ENCODE assay signal across 1 cellular context in genomic region chr1:231792634-231793033, GRCh38.
TF ChIP-seq lines count a peak whose summit lies in the region.

No MANE protein-coding gene starts in this region.

TF ChIP-seq in SK-N-SH treated with all-trans-retinoic acid at 6 μM for 48 hours, 23 proteins besides CTCF, POLR2A, EP300 and RAD21 (continued from another document):
- TF ChIP-seq POU6F1 (CRISPR knock-in tag; IDR thresholded peaks at IDR 0.05; ENCODE audit: borderline replicate concordance, low read depth) = no peak
- TF ChIP-seq, protein P1, sequence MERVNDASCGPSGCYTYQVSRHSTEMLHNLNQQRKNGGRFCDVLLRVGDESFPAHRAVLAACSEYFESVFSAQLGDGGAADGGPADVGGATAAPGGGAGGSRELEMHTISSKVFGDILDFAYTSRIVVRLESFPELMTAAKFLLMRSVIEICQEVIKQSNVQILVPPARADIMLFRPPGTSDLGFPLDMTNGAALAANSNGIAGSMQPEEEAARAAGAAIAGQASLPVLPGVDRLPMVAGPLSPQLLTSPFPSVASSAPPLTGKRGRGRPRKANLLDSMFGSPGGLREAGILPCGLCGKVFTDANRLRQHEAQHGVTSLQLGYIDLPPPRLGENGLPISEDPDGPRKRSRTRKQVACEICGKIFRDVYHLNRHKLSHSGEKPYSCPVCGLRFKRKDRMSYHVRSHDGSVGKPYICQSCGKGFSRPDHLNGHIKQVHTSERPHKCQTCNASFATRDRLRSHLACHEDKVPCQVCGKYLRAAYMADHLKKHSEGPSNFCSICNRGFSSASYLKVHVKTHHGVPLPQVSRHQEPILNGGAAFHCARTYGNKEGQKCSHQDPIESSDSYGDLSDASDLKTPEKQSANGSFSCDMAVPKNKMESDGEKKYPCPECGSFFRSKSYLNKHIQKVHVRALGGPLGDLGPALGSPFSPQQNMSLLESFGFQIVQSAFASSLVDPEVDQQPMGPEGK (CRISPR knock-in tag; IDR thresholded peaks at IDR 0.05; ENCODE audit: borderline replicate concordance) = no peak
- no peak for TF ChIP-seq ZNF70 (CRISPR knock-in tag; IDR thresholded peaks at IDR 0.05)
- no peak for TF ChIP-seq CSDC2 (CRISPR knock-in tag; IDR thresholded peaks at IDR 0.05)
- TF ChIP-seq GLIS3 (CRISPR knock-in tag; IDR thresholded peaks at IDR 0.05) = no peak
- no peak for TF ChIP-seq ZFP3 (CRISPR knock-in tag; IDR thresholded peaks at IDR 0.05)
